ENCODE assay signal across 11 cellular contexts in the genomic region with DNA sequence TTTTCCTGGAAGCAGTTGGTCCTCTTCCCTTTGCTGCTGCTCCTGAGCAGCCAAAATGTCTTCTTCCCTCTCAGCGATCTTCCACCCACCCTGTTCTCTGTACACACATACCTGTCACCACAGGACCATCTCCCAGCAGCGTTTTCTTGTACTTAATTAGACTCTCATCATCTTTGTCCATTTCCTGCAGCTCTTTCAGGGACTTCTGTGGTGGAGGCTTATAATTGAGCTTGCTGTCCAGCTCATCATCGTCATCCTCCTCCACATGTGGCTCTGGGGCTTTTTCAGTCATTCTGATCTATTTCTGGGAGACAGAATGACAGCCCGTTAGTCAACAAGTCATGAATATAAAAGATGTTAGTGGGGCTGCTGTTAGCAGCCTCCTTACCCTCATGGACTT. TPM values are rescaled to one million over a fixed set of nuclear protein-coding genes. Genes with fewer than 3 reads are reported as not detected.
DNase-seq lines count a peak whose midpoint lies in the region; ATAC-seq and TF ChIP-seq lines count a peak whose summit lies in the region.
"Had no signal": no experiment of that assay in that cellular context is flagged by ENCODE, and none has a peak within 500 bp of the region (broad histone marks: within the 10 kb centered on the region; RNA-seq: fewer than 3 reads in every experiment).

No MANE protein-coding gene starts in this region.

- H3K36me3 ChIP-seq in OCI-LY3 (replicated peaks; ENCODE audit: low read depth, low read length) (peaks cover 75% of the 10 kb centered on the region), ovary (no peaks in the 10 kb centered on the region)

- H3K4me3 ChIP-seq in OCI-LY3 (ENCODE audit: low read length) (no peak overlapping the region), ovary (no peak overlapping the region)

- no peak for TF ChIP-seq POLR2A in ovary (IDR thresholded peaks at IDR 0.05)

- no peaks in the 10 kb centered on the region for H3K27me3 Mint-ChIP-seq in activated T-cell treated with anti-CD3 and anti-CD28 coated beads, Interleukin-2, amount 50 U/mL, for 24 hours
- no peaks in the 10 kb centered on the region for H3K27me3 Mint-ChIP-seq in dendritic cell treated with granulocyte-macrophage colony-stimulating factor and Interleukin-4, amounts not matched to agents 40 ng/mL and 50 ng/mL, for 4 days
- no peaks in the 10 kb centered on the region for H3K27me3 Mint-ChIP-seq in stimulated activated naive CD8-positive, alpha-beta T cell treated with anti-CD3 and anti-CD28 coated beads, Interleukin-15, Interleukin-2, amounts not matched to agents 100 ng/mL and 50 ng/mL, for 24 hours

- no peak for TF ChIP-seq CTCF in OCI-LY3 (IDR thresholded peaks at IDR 0.05; ENCODE audit: low read depth, low read length)
- TF ChIP-seq CTCF in ovary (IDR thresholded peaks at IDR 0.05) = no peak

- H3K4me1 ChIP-seq in OCI-LY3 (ENCODE audit: low read length) (peaks cover 77% of the 10 kb centered on the region), ovary (ENCODE audit: insufficient read depth) (peaks cover 9% of the 10 kb centered on the region)

- no peak overlapping the region for H3K9ac ChIP-seq in OCI-LY3 (ENCODE audit: low read length)

- H3K4me1 Mint-ChIP-seq in activated T-cell treated with anti-CD3 and anti-CD28 coated beads, Interleukin-2, amount 50 U/mL, for 24 hours (ENCODE audit: low read depth) = peaks cover 92% of the 10 kb centered on the region
- peaks cover 80% of the 10 kb centered on the region for H3K4me1 Mint-ChIP-seq in dendritic cell treated with granulocyte-macrophage colony-stimulating factor and Interleukin-4, amounts not matched to agents 40 ng/mL and 50 ng/mL, for 4 days (ENCODE audit: low read depth)
- peaks cover 96% of the 10 kb centered on the region for H3K4me1 Mint-ChIP-seq in stimulated activated naive CD8-positive, alpha-beta T cell treated with anti-CD3 and anti-CD28 coated beads, Interleukin-15, Interleukin-2, amounts not matched to agents 100 ng/mL and 50 ng/mL, for 24 hours (ENCODE audit: low read depth)

- WGBS in ovary, 3 donors = 78 to 85% (median 82%) methylated on average over 4 of the region's 4 CpGs

- peak overlapping the region; percentile 97 for H3K27ac ChIP-seq in OCI-LY3 (ENCODE audit: low read length)
- H3K27ac ChIP-seq in ovary = no peak overlapping the region

- no peak for TF ChIP-seq EP300 in ovary (IDR thresholded peaks at IDR 0.05)

- H4K20me1 ChIP-seq in OCI-LY3 (ENCODE audit: insufficient read depth, low read length) = peaks cover 14% of the 10 kb centered on the region; the same call in 1 of the 2 replicates

- no peaks in the 10 kb centered on the region for H3K9me3 Mint-ChIP-seq in activated T-cell treated with anti-CD3 and anti-CD28 coated beads, Interleukin-2, amount 50 U/mL, for 24 hours
- H3K9me3 Mint-ChIP-seq in dendritic cell treated with granulocyte-macrophage colony-stimulating factor and Interleukin-4, amounts not matched to agents 40 ng/mL and 50 ng/mL, for 4 days = no peaks in the 10 kb centered on the region
- no peaks in the 10 kb centered on the region for H3K9me3 Mint-ChIP-seq in stimulated activated naive CD8-positive, alpha-beta T cell treated with anti-CD3 and anti-CD28 coated beads, Interleukin-15, Interleukin-2, amounts not matched to agents 100 ng/mL and 50 ng/mL, for 24 hours

- H3K79me2 ChIP-seq in OCI-LY3 (ENCODE audit: low read length) = peaks cover 73% of the 10 kb centered on the region

- peaks cover 72% of the 10 kb centered on the region for H3K36me3 Mint-ChIP-seq in activated T-cell treated with anti-CD3 and anti-CD28 coated beads, Interleukin-2, amount 50 U/mL, for 24 hours (ENCODE audit: low read depth)
- peaks cover 93% of the 10 kb centered on the region for H3K36me3 Mint-ChIP-seq in dendritic cell treated with granulocyte-macrophage colony-stimulating factor and Interleukin-4, amounts not matched to agents 40 ng/mL and 50 ng/mL, for 4 days (ENCODE audit: low read depth)
- peaks cover 73% of the 10 kb centered on the region for H3K36me3 Mint-ChIP-seq in stimulated activated naive CD8-positive, alpha-beta T cell treated with anti-CD3 and anti-CD28 coated beads, Interleukin-15, Interleukin-2, amounts not matched to agents 100 ng/mL and 50 ng/mL, for 24 hours (ENCODE audit: low read depth)

- H3K4me3 Mint-ChIP-seq in activated T-cell treated with anti-CD3 and anti-CD28 coated beads, Interleukin-2, amount 50 U/mL, for 24 hours = peak overlapping the region; percentile 86
- H3K4me3 Mint-ChIP-seq in dendritic cell treated with granulocyte-macrophage colony-stimulating factor and Interleukin-4, amounts not matched to agents 40 ng/mL and 50 ng/mL, for 4 days = no peak overlapping the region
- H3K4me3 Mint-ChIP-seq in stimulated activated naive CD8-positive, alpha-beta T cell treated with anti-CD3 and anti-CD28 coated beads, Interleukin-15, Interleukin-2, amounts not matched to agents 100 ng/mL and 50 ng/mL, for 24 hours = peak overlapping the region; percentile 84

- peak overlapping the region; percentile 95 for H3K27ac Mint-ChIP-seq in activated T-cell treated with anti-CD3 and anti-CD28 coated beads, Interleukin-2, amount 50 U/mL, for 24 hours
- peak overlapping the region; percentile 94 for H3K27ac Mint-ChIP-seq in dendritic cell treated with granulocyte-macrophage colony-stimulating factor and Interleukin-4, amounts not matched to agents 40 ng/mL and 50 ng/mL, for 4 days
- H3K27ac Mint-ChIP-seq in stimulated activated naive CD8-positive, alpha-beta T cell treated with anti-CD3 and anti-CD28 coated beads, Interleukin-15, Interleukin-2, amounts not matched to agents 100 ng/mL and 50 ng/mL, for 24 hours = peak overlapping the region; percentile 100

- no peak overlapping the region for H2AFZ ChIP-seq in OCI-LY3 (ENCODE audit: low read depth, low read length)

- intact Hi-C loops in dendritic cell treated with granulocyte-macrophage colony-stimulating factor and Interleukin-4, amounts not matched to agents 40 ng/mL and 50 ng/mL, for 4 days (cut with micrococcal nuclease) = loop anchor here (2.0 to 10.0 kb wide), 2 partner anchors 38 to 574 kb away; no protein-coding TSS in a partner anchor
- intact Hi-C loops in ovary (cut with DNase I) = loop anchor here in 1 of 4 donors (10.0 kb wide), 1 partner anchor 56 kb away; no protein-coding TSS in a partner anchor

- no peak overlapping the region for H3K4me2 ChIP-seq in OCI-LY3 (ENCODE audit: low read length)

- no peak for DNase-seq in activated T-cell treated with anti-CD3 and anti-CD28 coated beads, Interleukin-2, amount 50 U/mL, for 24 hours
- DNase-seq in activated T-cell treated with anti-CD3 and anti-CD28 coated beads for 4 hours = no peak
- no peak for DNase-seq in DMS 273 treated with DMSO at 0.1 percent for 48 hours (lab: John Stamatoyannopoulos, UW)
- DNase-seq in ovary = no peak
- DNase-seq: aorta, NCI-H1436 treated with DMSO at 0.1 percent for 48 hours, nucleus accumbens had no signal

- no peaks in the 10 kb centered on the region for H3K27me3 ChIP-seq in OCI-LY3 (ENCODE audit: low read depth, low read length)
- no peaks in the 10 kb centered on the region for H3K27me3 ChIP-seq in ovary

- H3K9me3 ChIP-seq in OCI-LY3 (ENCODE audit: insufficient read depth, low read length) (no peaks in the 10 kb centered on the region), ovary (no peaks in the 10 kb centered on the region)

- no peak for ATAC-seq in HG02763 (IDR thresholded peaks at IDR 0.05; ENCODE audit: unreplicated experiment)

RNA-seq across cellular contexts. Expression of a gene that starts 11.0 kb away (rescaled TPM):
- 10 to 100 TPM; 16.0 to 77.7 (median 32.4) TPM for total RNA-seq in ovary
- polyA plus RNA-seq in ovary = 100 to 1,000 TPM in 1 of 2 donors, 10 to 100 TPM in 1; 36.6 to 212 TPM

RNA-seq across cellular contexts. Expression of a gene that starts 12.1 kb away (rescaled TPM):
- total RNA-seq in ovary = 10 to 100 TPM in 1 of 7 donors, 1 to 10 TPM in 4, under 1 TPM in 1, not detected in 1; 0.35 to 83.8 (median 1.9) TPM
- 1 to 10 TPM in 1 of 2 donors, under 1 TPM in 1; 0.64 to 2.0 TPM for polyA plus RNA-seq in ovary

RNA-seq across cellular contexts. Expression of a gene that starts 22.4 kb away (rescaled TPM):
- total RNA-seq in ovary = not detected
- not detected for polyA plus RNA-seq in ovary
- total RNA-seq: aorta had no signal
- polyA plus RNA-seq: aorta had no signal
